8 cellular contexts compared by ENCODE assay signal in the genomic region with DNA sequence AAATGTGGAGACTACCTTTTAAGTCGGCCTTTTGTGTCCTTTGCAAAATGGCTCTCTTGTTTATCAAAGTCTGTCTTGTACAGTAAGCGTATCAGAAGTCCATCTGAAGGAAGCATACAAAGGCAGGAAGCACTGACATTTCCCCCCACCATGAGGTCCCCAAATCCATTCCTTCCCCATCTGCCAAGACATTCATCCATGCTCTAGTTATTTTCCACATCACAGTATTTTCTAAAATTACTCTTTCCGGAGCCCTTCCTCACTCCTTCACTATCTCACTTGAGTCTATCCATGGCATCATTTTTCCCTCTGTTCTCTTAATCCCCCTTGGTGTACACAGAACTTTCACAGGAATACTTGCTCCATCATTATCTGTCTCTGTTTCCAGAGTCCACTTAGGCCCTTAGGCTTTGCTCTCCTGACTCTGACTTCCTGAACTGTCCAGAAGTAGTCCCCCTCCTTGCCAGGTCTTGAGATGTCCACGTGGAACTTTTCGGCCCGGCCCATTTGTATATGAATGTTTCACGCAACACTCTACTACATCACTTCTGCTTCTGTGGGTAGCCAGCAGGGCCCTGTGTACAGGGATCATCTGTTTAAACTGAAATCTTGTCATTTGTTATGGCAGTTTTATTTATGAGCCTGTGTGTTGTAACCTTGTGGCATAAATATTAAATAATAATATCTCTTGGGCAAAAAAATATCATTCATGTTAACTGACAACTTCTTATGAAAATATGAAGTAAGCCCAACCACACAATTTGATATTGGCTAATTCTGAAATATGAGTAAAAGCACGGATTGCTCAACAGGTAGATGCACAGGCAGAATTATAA. TPM values are rescaled to one million over a fixed set of nuclear protein-coding genes. Genes with fewer than 3 reads are reported as not detected.
DNase-seq lines count a peak whose midpoint lies in the region; ATAC-seq, FAIRE-seq and TF ChIP-seq lines count a peak whose summit lies in the region.

No MANE protein-coding gene starts in this region.

- TF ChIP-seq EP300 in H1 (IDR thresholded peaks at IDR 0.05; ENCODE audit: borderline replicate concordance in 1 of 2, low read depth in 2 of 2, low read length in 2 of 2), result no peak

- no peak overlapping the region for H3K14ac ChIP-seq in H1 (ENCODE audit: insufficient read length)
- no peak overlapping the region for H3K14ac ChIP-seq in mesenchymal stem cell (ENCODE audit: low read length in 2 of 2)

- H3K23ac ChIP-seq in H1 (ENCODE audit: insufficient read length), result no peak overlapping the region
- no peak overlapping the region for H3K23ac ChIP-seq in mesenchymal stem cell (ENCODE audit: low read length in 2 of 2)

- H4K91ac ChIP-seq in H1 (replicated peaks; ENCODE audit: insufficient read length, low read length) (no peak overlapping the region), mesenchymal stem cell (ENCODE audit: low read length) (no peak overlapping the region)

- H2BK12ac ChIP-seq in H1 (ENCODE audit: low read depth, low read length) (no peak overlapping the region), mesenchymal stem cell (ENCODE audit: low read length in 2 of 2) (no peak overlapping the region)

- H4K20me1 ChIP-seq in PC-3 (ENCODE audit: low read length) (no peaks in the 10 kb centered on the region), H1 (replicated peaks in 1 of 2; ENCODE audit: control insufficient read depth in 1 of 2, insufficient read depth in 2 of 2, low read length in 2 of 2) (peaks cover 0 to 6% of the 10 kb centered on the region in 2 experiments)

- H3K9ac ChIP-seq in PC-3 (ENCODE audit: low read length) (peak overlapping the region; percentile 50; the same call in 1 of the 2 replicates), H1 (replicated peaks in 1 of 4; ENCODE audit: extremely low read depth in 1 of 4, low read depth in 3 of 4, low read length in 3 of 4) (no peak overlapping the region), mesenchymal stem cell (ENCODE audit: low read length) (no peak overlapping the region)

- H3K27ac ChIP-seq in PC-3 (ENCODE audit: low read length), result peak overlapping the region; percentile 35
- no peak overlapping the region for H3K27ac ChIP-seq in H1 (ENCODE audit: low read depth, low read length)
- no peak overlapping the region for H3K27ac ChIP-seq in mesenchymal stem cell (ENCODE audit: low read length, poor library complexity, severe bottlenecking)
- H3K27ac ChIP-seq in prostate gland, result no peak overlapping the region

- CTCF ChIA-PET in activated CD4-positive, alpha-beta T cell treated with anti-CD3 and anti-CD28 coated beads for 36 hours (lab: Charles Lee), result interaction anchor here (1.4 kb wide), 1 partner anchor 15 kb away, joined by 4 read pairs; no protein-coding TSS in a partner anchor
- CTCF ChIA-PET in PC-3 (lab: Charles Lee), result no interaction called here
- CTCF ChIA-PET in H1 (lab: Charles Lee; ENCODE audit: partially characterized antibody), result interaction anchor here (0.8 to 1.3 kb wide), 4 partner anchors 32 to 458 kb away, joined by 3 to 5 read pairs (median 4); no protein-coding TSS in a partner anchor

- H2BK20ac ChIP-seq in H1 (ENCODE audit: low read length), result 0 out of 2 replicates have a peak overlapping the region, but pooled peaks have one; percentile 66

- H3K27me3 ChIP-seq in PC-3 (ENCODE audit: low read length) (no peaks in the 10 kb centered on the region), H1 (replicated peaks in 1 of 4; ENCODE audit: control insufficient read depth in 3 of 4, extremely low read depth in 1 of 4, insufficient read depth in 3 of 4, low read length in 3 of 4) (peaks cover 0 to 10% (median 0%) of the 10 kb centered on the region in 4 experiments; a peak in 2 of 7 replicates), mesenchymal stem cell (ENCODE audit: control insufficient read depth in 1 of 2, insufficient read depth in 1 of 2, low read length in 2 of 2) (peaks cover 12% of the 10 kb centered on the region in 2 experiments), prostate gland (replicated peaks; ENCODE audit: insufficient read depth) (no peaks in the 10 kb centered on the region)

- H3K9me3 ChIP-seq in PC-3 (ENCODE audit: low read length), result no peaks in the 10 kb centered on the region
- H3K9me3 ChIP-seq in H1 (ENCODE audit: insufficient read depth in 2 of 2, low read depth in 1 of 2, low read length in 1 of 2), result no peaks in the 10 kb centered on the region
- H3K9me3 ChIP-seq in mesenchymal stem cell (ENCODE audit: control insufficient read depth, low read length), result no peaks in the 10 kb centered on the region
- H3K9me3 ChIP-seq in prostate gland, result no peaks in the 10 kb centered on the region

- no peak for TF ChIP-seq POLR2A in H1 (IDR thresholded peaks at IDR 0.05; ENCODE audit: control extremely low read depth in 1 of 2, low read depth in 2 of 2, low read length in 2 of 2)
- TF ChIP-seq POLR2A in prostate gland (IDR thresholded peaks at IDR 0.05), result no peak

- no peak overlapping the region for H4K5ac ChIP-seq in H1 (ENCODE audit: insufficient read length, low read depth, low read length)

- peak overlapping the region; percentile 94 for H3K4me3 Mint-ChIP-seq in activated CD4-positive, alpha-beta T cell treated with anti-CD3 and anti-CD28 coated beads for 36 hours
- peak overlapping the region; percentile 100 for H3K4me3 Mint-ChIP-seq in stimulated activated effector memory CD8-positive, alpha-beta T cell treated with anti-CD3 and anti-CD28 coated beads, Interleukin-12 subunit alpha, Interleukin-12 subunit beta, amount 100 ng/mL, for 72 hours

- H3K4me3 ChIP-seq in PC-3 (ENCODE audit: low read length) (peak overlapping the region; percentile 87), H1 (ENCODE audit: extremely low read depth in 1 of 4, insufficient read depth in 2 of 4, low read depth in 3 of 4, low read length in 4 of 4) (peak overlapping the region in 1 of 4 experiments; percentile 76; a peak in 2 of 8 replicates), mesenchymal stem cell (ENCODE audit: insufficient read depth in 1 of 2, low read depth in 1 of 2, low read length in 2 of 2) (no peak overlapping the region), prostate gland (no peak overlapping the region)

- H3K9me3 Mint-ChIP-seq in activated CD4-positive, alpha-beta T cell treated with anti-CD3 and anti-CD28 coated beads for 36 hours (ENCODE audit: low read depth), result no peaks in the 10 kb centered on the region
- no peaks in the 10 kb centered on the region for H3K9me3 Mint-ChIP-seq in stimulated activated effector memory CD8-positive, alpha-beta T cell treated with anti-CD3 and anti-CD28 coated beads, Interleukin-12 subunit alpha, Interleukin-12 subunit beta, amount 100 ng/mL, for 72 hours

- TSS peak; percentile 47 for BruUV-seq in PC-3 (replicated peaks; lab: Mats Ljungman, UMichigan)

- H3K4me1 Mint-ChIP-seq in activated CD4-positive, alpha-beta T cell treated with anti-CD3 and anti-CD28 coated beads for 36 hours, result peaks cover 57% of the 10 kb centered on the region
- H3K4me1 Mint-ChIP-seq in stimulated activated effector memory CD8-positive, alpha-beta T cell treated with anti-CD3 and anti-CD28 coated beads, Interleukin-12 subunit alpha, Interleukin-12 subunit beta, amount 100 ng/mL, for 72 hours, result peaks cover 63% of the 10 kb centered on the region

- no peak overlapping the region for H2BK15ac ChIP-seq in H1 (ENCODE audit: low read length)
- H2BK15ac ChIP-seq in mesenchymal stem cell (ENCODE audit: low read depth, poor library complexity, severe bottlenecking), result no peak overlapping the region

- peak overlapping the region; percentile 92 for H3K4me2 ChIP-seq in PC-3 (ENCODE audit: low read length)
- peak overlapping the region; percentile 59 to 69; a peak in 3 of 4 replicates for H3K4me2 ChIP-seq in H1 (ENCODE audit: insufficient read depth in 1 of 2, low read depth in 2 of 2, low read length in 2 of 2)
- no peak overlapping the region for H3K4me2 ChIP-seq in mesenchymal stem cell (ENCODE audit: low read length, poor library complexity, severe bottlenecking)

- H3K4me1 ChIP-seq in PC-3 (ENCODE audit: insufficient read depth, low read length), result peaks cover 21% of the 10 kb centered on the region
- H3K4me1 ChIP-seq in H1 (replicated peaks in 1 of 4; ENCODE audit: control insufficient read depth in 3 of 4, insufficient read depth in 4 of 4, low read length in 3 of 4), result peaks cover 3 to 17% (median 9%) of the 10 kb centered on the region in 4 experiments; a peak in 5 of 7 replicates
- peaks cover 5% of the 10 kb centered on the region for H3K4me1 ChIP-seq in mesenchymal stem cell (ENCODE audit: control insufficient read depth, insufficient read depth, low read depth, low read length)
- H3K4me1 ChIP-seq in prostate gland (replicated peaks), result no peaks in the 10 kb centered on the region

- no peaks in the 10 kb centered on the region for H3K9me2 ChIP-seq in PC-3 (replicated peaks; ENCODE audit: low read length)

- peak; percentile 26 for DNase-seq in activated CD4-positive, alpha-beta T cell treated with anti-CD3 and anti-CD28 coated beads for 36 hours
- no peak for DNase-seq in activated CD4-positive, alpha-beta T cell treated with anti-CD3 and anti-CD28 coated beads, Interleukin-2, amount 50 U/mL, for 4 hours
- DNase-seq in PC-3, result no peak
- no peak for DNase-seq in H1 (ENCODE audit: low read depth in 1 of 2, low spot score in 2 of 2)
- DNase-seq in stimulated activated effector memory CD8-positive, alpha-beta T cell treated with anti-CD3 and anti-CD28 coated beads, Interleukin-12 subunit alpha, Interleukin-12 subunit beta, amount 100 ng/mL, for 72 hours (ENCODE audit: low spot score in 2 of 2), result no peak
- DNase-seq in mesenchymal stem cell, result no peak
- no peak for DNase-seq in prostate gland (ENCODE audit: low spot score)
- no peak for DNase-seq in activated CD8-positive, alpha-beta memory T cell treated with anti-CD3 and anti-CD28 coated beads, Interleukin-2, amount 50 U/mL, for 48 hours

- H3K79me1 ChIP-seq in H1 (ENCODE audit: low read depth, low read length) (peaks cover 5% of the 10 kb centered on the region), mesenchymal stem cell (replicated peaks; ENCODE audit: low read length, poor library complexity, severe bottlenecking) (peaks cover 1% of the 10 kb centered on the region)

- no peaks in the 10 kb centered on the region for H3K27me3 Mint-ChIP-seq in activated CD4-positive, alpha-beta T cell treated with anti-CD3 and anti-CD28 coated beads for 36 hours

- H2AFZ ChIP-seq in PC-3 (ENCODE audit: low read length) (peak overlapping the region; percentile 90; the same call in 1 of the 2 replicates), H1 (ENCODE audit: low read length) (no peak overlapping the region), mesenchymal stem cell (ENCODE audit: low read depth, low read length) (no peak overlapping the region)

- H2BK120ac ChIP-seq in H1 (replicated peaks; ENCODE audit: low read depth, low read length) (no peak overlapping the region), mesenchymal stem cell (ENCODE audit: low read depth, low read length) (no peak overlapping the region)

- no peak for TF ChIP-seq RAD21 in H1 (IDR thresholded peaks at IDR 0.05 in 1 of 2, conservative IDR thresholded peaks at IDR 0.05 in 1 of 2; ENCODE audit: low read depth in 2 of 2, low read length in 2 of 2)

- H2AK5ac ChIP-seq in H1 (ENCODE audit: low read depth, low read length), result no peak overlapping the region
- H2AK5ac ChIP-seq in mesenchymal stem cell (ENCODE audit: low read length, severe bottlenecking), result no peak overlapping the region

- H3K23me2 ChIP-seq in H1 (ENCODE audit: low read depth, low read length), result peaks cover 6% of the 10 kb centered on the region; the same call in 1 of the 2 replicates

- H3K36me3 ChIP-seq in PC-3 (ENCODE audit: low read depth, low read length) (no peaks in the 10 kb centered on the region), H1 (ENCODE audit: control insufficient read depth in 2 of 4, insufficient read depth in 4 of 4, low read length in 3 of 4) (no peaks in the 10 kb centered on the region), mesenchymal stem cell (ENCODE audit: control insufficient read depth in 1 of 2, insufficient read depth in 2 of 2, low read depth in 1 of 2, low read length in 2 of 2) (no peaks in the 10 kb centered on the region), prostate gland (no peaks in the 10 kb centered on the region)

- WGBS in H1 (ENCODE audit: extremely low coverage in 1 of 2, insufficient coverage in 1 of 2, insufficient read length in 1 of 2, insufficient replicate concordance in 2 of 2, low coverage in 1 of 2, low lambda C conversion rate in 2 of 2, missing lambda C conversion rate in 1 of 2), 2 experiments, result 88% methylated on average over 8 of the region's 8 CpGs; no CpG with 5 or more reads in 1 of the 2 experiments
- WGBS in mesenchymal stem cell, result 90% methylated on average over 5 of the region's 8 CpGs
- WGBS in prostate gland, result 88% methylated on average over 8 of the region's 8 CpGs

- H3K27ac Mint-ChIP-seq in activated CD4-positive, alpha-beta T cell treated with anti-CD3 and anti-CD28 coated beads for 36 hours, result peak overlapping the region; percentile 96
- H3K27ac Mint-ChIP-seq in stimulated activated effector memory CD8-positive, alpha-beta T cell treated with anti-CD3 and anti-CD28 coated beads, Interleukin-12 subunit alpha, Interleukin-12 subunit beta, amount 100 ng/mL, for 72 hours, result peak overlapping the region; percentile 100

- H3K79me2 ChIP-seq in PC-3 (ENCODE audit: low read length) (peaks cover 47% of the 10 kb centered on the region), H1 (ENCODE audit: control insufficient read depth in 1 of 2, insufficient read depth in 2 of 2, low read length in 2 of 2) (peaks cover 0 to 58% of the 10 kb centered on the region in 2 experiments; a peak in 3 of 4 replicates)

- peaks cover 12% of the 10 kb centered on the region for H3K36me3 Mint-ChIP-seq in activated CD4-positive, alpha-beta T cell treated with anti-CD3 and anti-CD28 coated beads for 36 hours (ENCODE audit: low read depth)
- H3K36me3 Mint-ChIP-seq in stimulated activated effector memory CD8-positive, alpha-beta T cell treated with anti-CD3 and anti-CD28 coated beads, Interleukin-12 subunit alpha, Interleukin-12 subunit beta, amount 100 ng/mL, for 72 hours, result peaks cover 17% of the 10 kb centered on the region

- POLR2A ChIA-PET in activated CD4-positive, alpha-beta T cell treated with anti-CD3 and anti-CD28 coated beads for 36 hours (lab: Charles Lee), result no interaction called here
- POLR2A ChIA-PET in PC-3 (lab: Charles Lee; ENCODE audit: unreplicated experiment), result no interaction called here
- POLR2A ChIA-PET in H1 (lab: Charles Lee; ENCODE audit: partially characterized antibody), result interaction anchor here (1.2 kb wide), 1 partner anchor 30 kb away, joined by 3 read pairs; no protein-coding TSS in a partner anchor

- intact Hi-C loops in activated CD4-positive, alpha-beta T cell treated with anti-CD3 and anti-CD28 coated beads for 36 hours (cut with DNase I, micrococcal nuclease), result loop anchor here in 1 of 2 experiments (2.0 to 10.0 kb wide), 4 partner anchors 216 to 1000 kb away; a partner anchor contains a TSS
- intact Hi-C loops in PC-3 (cut with micrococcal nuclease), result no loop called here
- intact Hi-C loops in prostate gland (cut with DNase I), result no loop called here

- no peak overlapping the region for H2BK5ac ChIP-seq in H1 (ENCODE audit: low read depth, low read length)
- H2BK5ac ChIP-seq in mesenchymal stem cell (ENCODE audit: low read depth, low read length, poor library complexity, severe bottlenecking), result no peak overlapping the region

- H3K4ac ChIP-seq in H1 (replicated peaks; ENCODE audit: insufficient read length, low read depth, low read length), result no peak overlapping the region
- no peak overlapping the region for H3K4ac ChIP-seq in mesenchymal stem cell (ENCODE audit: low read depth in 1 of 2, low read length in 2 of 2)

- TF ChIP-seq CTCF in PC-3 (conservative IDR thresholded peaks at IDR 0.05; ENCODE audit: low read depth, low read length) (no peak), H1 (IDR thresholded peaks at IDR 0.05; ENCODE audit: control extremely low read depth in 1 of 3, insufficient read depth in 1 of 3, low read depth in 1 of 3, low read length in 3 of 3) (no peak), prostate gland (IDR thresholded peaks at IDR 0.05) (no peak)

- H3F3A ChIP-seq in PC-3 (ENCODE audit: low read length, unreplicated experiment), result no peaks in the 10 kb centered on the region

- no peak for ATAC-seq in activated CD4-positive, alpha-beta T cell treated with anti-CD3 and anti-CD28 coated beads for 36 hours
- ATAC-seq in PC-3, result no peak
- no peak for ATAC-seq in stimulated activated effector memory CD8-positive, alpha-beta T cell treated with anti-CD3 and anti-CD28 coated beads, Interleukin-12 subunit alpha, Interleukin-12 subunit beta, amount 100 ng/mL, for 72 hours

- H3K18ac ChIP-seq in H1 (ENCODE audit: extremely low read depth, low read length) (0 out of 2 replicates have a peak overlapping the region, but pooled peaks have one; percentile 27), mesenchymal stem cell (ENCODE audit: low read depth in 1 of 2, low read length in 2 of 2) (no peak overlapping the region)

- H4K8ac ChIP-seq in H1 (ENCODE audit: extremely low read depth, insufficient read depth, low read length) (no peak overlapping the region), mesenchymal stem cell (ENCODE audit: low read length) (no peak overlapping the region)

- no peak overlapping the region for H3K56ac ChIP-seq in H1 (replicated peaks; ENCODE audit: insufficient read length, low read depth, low read length)

- FAIRE-seq in H1 (lab: Jason Lieb, UNC), result no peak

RNA-seq across cellular contexts. Expression of a gene that starts 2.0 kb away (rescaled TPM):
- total RNA-seq in activated CD4-positive, alpha-beta T cell treated with anti-CD3 and anti-CD28 coated beads for 36 hours, result 10 to 100 TPM; 31.9 to 34.8 TPM
- total RNA-seq in PC-3 (2014; rRNA removed), result 31.9 and 36.1 TPM in 2 replicates
- 51.0 and 54.0 TPM in 2 replicates for total RNA-seq in H1 (2021; fragmentation: NEBNext Ultra II Directional; extraction: Animal tissue kit (Norgen Biotek cat#: 25700))
- 16.0 and 18.2 TPM in 2 replicates for polyA plus RNA-seq in H1 (2011; rRNA removed)
- 22.2 TPM for polyA plus RNA-seq in H1 (2011; cell fraction: cytosol; rRNA removed)
- 28.7 TPM for polyA plus RNA-seq in H1 (2011; cell fraction: nucleus; rRNA removed)
- polyA plus RNA-seq in H1 (2012, experiment 1 of 2), result 39.3 to 45.2 TPM (median 42.7 TPM) in 4 replicates
- polyA plus RNA-seq in H1 (2012, experiment 2 of 2), result 6.8 TPM
- 88.0 TPM for polyA plus RNA-seq in H1 (2013, experiment 1 of 2)
- 91.6 TPM for polyA plus RNA-seq in H1 (2013, experiment 2 of 2)
- 87.9 and 134 TPM in 2 replicates for polyA minus RNA-seq in H1 (2011; rRNA and poly(A)+ RNA removed)
- polyA minus RNA-seq in H1 (2011; cell fraction: cytosol; rRNA and poly(A)+ RNA removed), result 27.7 TPM
- polyA minus RNA-seq in H1 (2011; cell fraction: nucleus; rRNA and poly(A)+ RNA removed), result 60.5 TPM
- 27.4 TPM for polyA plus RNA-seq in mesenchymal stem cell (2013, experiment 1 of 2)
- 25.2 TPM for polyA plus RNA-seq in mesenchymal stem cell (2013, experiment 2 of 2)
- 10 to 100 TPM; 22.2 to 26.1 TPM for total RNA-seq in prostate gland

RNA-seq across cellular contexts. Expression of a gene that starts 53.2 kb away (rescaled TPM):
- 10 to 100 TPM; 15.6 to 23.0 TPM for total RNA-seq in activated CD4-positive, alpha-beta T cell treated with anti-CD3 and anti-CD28 coated beads for 36 hours
- total RNA-seq in PC-3 (2014; rRNA removed), result 21.3 and 27.0 TPM in 2 replicates
- total RNA-seq in H1 (2021; fragmentation: NEBNext Ultra II Directional; extraction: Animal tissue kit (Norgen Biotek cat#: 25700)), result 30.9 and 36.9 TPM in 2 replicates
- polyA plus RNA-seq in H1 (2011; rRNA removed), result 15.8 and 21.9 TPM in 2 replicates
- 33.6 TPM for polyA plus RNA-seq in H1 (2011; cell fraction: cytosol; rRNA removed)
- 10.5 TPM for polyA plus RNA-seq in H1 (2011; cell fraction: nucleus; rRNA removed)
- 35.0 to 46.1 TPM (median 40.6 TPM) in 4 replicates for polyA plus RNA-seq in H1 (2012, experiment 1 of 2)
- polyA plus RNA-seq in H1 (2012, experiment 2 of 2), result 19.5 TPM
- polyA plus RNA-seq in H1 (2013, experiment 1 of 2), result 40.4 TPM
- polyA plus RNA-seq in H1 (2013, experiment 2 of 2), result 42.1 TPM
- polyA minus RNA-seq in H1 (2011; rRNA and poly(A)+ RNA removed), result 1.7 and 3.7 TPM in 2 replicates
- polyA minus RNA-seq in H1 (2011; cell fraction: cytosol; rRNA and poly(A)+ RNA removed), result 7.4 TPM
- 11.1 TPM for polyA minus RNA-seq in H1 (2011; cell fraction: nucleus; rRNA and poly(A)+ RNA removed)
- polyA plus RNA-seq in mesenchymal stem cell (2013, experiment 1 of 2), result 35.6 TPM
- 36.3 TPM for polyA plus RNA-seq in mesenchymal stem cell (2013, experiment 2 of 2)
- 10 to 100 TPM; 34.7 to 35.7 TPM for total RNA-seq in prostate gland
